Comparison of ENCODE assay signal across 8 cellular contexts in the genomic region with DNA sequence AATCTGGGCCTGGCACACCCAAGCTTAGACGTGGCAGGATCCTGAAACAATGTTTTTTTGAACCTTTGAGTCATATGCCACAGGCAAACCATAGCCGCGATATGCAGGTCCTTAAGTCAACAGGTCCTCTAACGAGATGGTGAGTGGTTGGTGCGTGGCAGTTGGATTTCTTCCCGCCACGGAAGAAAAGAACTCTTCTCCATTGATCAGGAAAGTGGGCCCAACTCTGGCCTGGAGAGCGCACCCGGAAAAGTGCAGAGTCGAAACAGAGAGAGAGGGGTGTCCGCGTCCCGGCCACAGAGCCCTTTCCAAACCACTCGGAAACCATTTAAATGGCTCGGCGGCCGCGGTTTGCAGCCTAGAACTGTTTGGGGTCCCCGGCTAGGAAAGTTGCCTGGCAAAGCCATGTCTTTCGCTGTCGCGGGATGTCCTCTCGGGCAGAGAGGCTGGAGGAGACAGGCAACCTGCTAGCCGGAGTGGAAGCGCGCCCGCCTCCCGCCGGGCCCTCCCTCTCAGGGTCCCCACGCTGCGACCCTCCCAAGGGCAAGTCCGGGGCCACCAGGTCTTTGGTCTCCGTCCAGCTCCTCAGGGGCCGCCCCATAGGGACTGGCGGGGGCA. TPM values are rescaled to one million over a fixed set of nuclear protein-coding genes. Genes with fewer than 3 reads are reported as not detected.
DNase-seq lines count a peak whose midpoint lies in the region; ATAC-seq and TF ChIP-seq lines count a peak whose summit lies in the region.

No MANE protein-coding gene starts in this region.

- H4K20me1 ChIP-seq in BLaER1 (no peaks in the 10 kb centered on the region), MM.1S (ENCODE audit: insufficient read depth, low read length) (no peaks in the 10 kb centered on the region)

- H3K9ac ChIP-seq in BLaER1: peak overlapping the region; percentile 79
- H3K9ac ChIP-seq in MM.1S (ENCODE audit: low read length): peak overlapping the region; percentile 96
- peak overlapping the region in 1 of 5 donors; percentile 30 for H3K9ac ChIP-seq in subcutaneous abdominal adipose tissue (ENCODE audit: low read length in 5 of 5)

- no peak for DNase-seq in MM.1S
- DNase-seq in breast epithelium (ENCODE audit: low spot score in 2 of 2): peak; percentile 25 to 53
- DNase-seq in left lobe of liver (ENCODE audit: low spot score): no peak
- DNase-seq in GM19238 (ENCODE audit: insufficient read length, low spot score): no peak
- DNase-seq in NCI-H128 (lab: John Stamatoyannopoulos, UW; ENCODE audit: unreplicated experiment): no peak

- H3K27me3 ChIP-seq in BLaER1 (peaks cover 12% of the 10 kb centered on the region), MM.1S (replicated peaks; ENCODE audit: insufficient read depth, low read length) (no peaks in the 10 kb centered on the region), breast epithelium (no peaks in the 10 kb centered on the region), subcutaneous abdominal adipose tissue (ENCODE audit: control insufficient read depth in 5 of 5, insufficient read depth in 4 of 5, low read length in 5 of 5) (peaks cover 7 to 20% (median 10%) of the 10 kb centered on the region in 5 donors)

- no peaks in the 10 kb centered on the region for H3K9me3 ChIP-seq in BLaER1
- no peaks in the 10 kb centered on the region for H3K9me3 ChIP-seq in MM.1S (replicated peaks; ENCODE audit: insufficient read depth, low read length)
- no peaks in the 10 kb centered on the region for H3K9me3 ChIP-seq in breast epithelium
- no peaks in the 10 kb centered on the region for H3K9me3 ChIP-seq in subcutaneous abdominal adipose tissue (ENCODE audit: control insufficient read depth in 5 of 5, low read length in 5 of 5)

- H3F3A ChIP-seq in MM.1S (ENCODE audit: insufficient read depth, low read length): peaks cover 16% of the 10 kb centered on the region; the same call in 1 of the 2 replicates

- peak; percentile 2 for ATAC-seq in GM19351 (IDR thresholded peaks at IDR 0.05; ENCODE audit: unreplicated experiment)
- ATAC-seq in left lobe of liver: peak; percentile 17

- no peaks in the 10 kb centered on the region for H3K36me3 ChIP-seq in BLaER1
- no peaks in the 10 kb centered on the region for H3K36me3 ChIP-seq in MM.1S (replicated peaks; ENCODE audit: insufficient read depth, low read length)
- no peaks in the 10 kb centered on the region for H3K36me3 ChIP-seq in breast epithelium
- no peaks in the 10 kb centered on the region for H3K36me3 ChIP-seq in subcutaneous abdominal adipose tissue (ENCODE audit: control insufficient read depth in 5 of 5, insufficient read depth in 5 of 5, low read length in 5 of 5)

- H2AFZ ChIP-seq in MM.1S (ENCODE audit: low read length): peak overlapping the region; percentile 74; the same call in 1 of the 2 replicates

- H3K9me2 ChIP-seq in MM.1S (replicated peaks; ENCODE audit: insufficient read depth, low read length): no peaks in the 10 kb centered on the region

- H3K4me1 ChIP-seq in BLaER1: peaks cover 46% of the 10 kb centered on the region
- peaks cover 14% of the 10 kb centered on the region for H3K4me1 ChIP-seq in MM.1S (ENCODE audit: low read length)
- H3K4me1 ChIP-seq in breast epithelium: no peaks in the 10 kb centered on the region
- peaks cover 0 to 21% (median 16%) of the 10 kb centered on the region in 5 donors for H3K4me1 ChIP-seq in subcutaneous abdominal adipose tissue (ENCODE audit: control insufficient read depth in 5 of 5, insufficient read depth in 5 of 5, low read length in 5 of 5)

- H3K4me2 ChIP-seq in BLaER1 (peak overlapping the region; percentile 97), MM.1S (ENCODE audit: low read depth, low read length) (peak overlapping the region; percentile 91)

- peak overlapping the region; percentile 89 for H3K27ac ChIP-seq in BLaER1
- H3K27ac ChIP-seq in MM.1S (ENCODE audit: low read length): peak overlapping the region; percentile 100
- H3K27ac ChIP-seq in breast epithelium: peak overlapping the region; percentile 93 to 97
- H3K27ac ChIP-seq in subcutaneous abdominal adipose tissue (ENCODE audit: low read depth, low read length): no peak overlapping the region

- H3K4me3 ChIP-seq in BLaER1 (peak overlapping the region; percentile 83), MM.1S (ENCODE audit: low read length) (peak overlapping the region; percentile 84), breast epithelium (peak overlapping the region; percentile 43 to 73 (median 70)), subcutaneous abdominal adipose tissue (ENCODE audit: low read depth in 1 of 5, low read length in 5 of 5) (peak overlapping the region in 4 of 5 donors; percentile 35 to 73 (median 61))

- H3K79me2 ChIP-seq in MM.1S (ENCODE audit: low read length): peaks cover 52% of the 10 kb centered on the region

- no peak for TF ChIP-seq CTCF in MM.1S (IDR thresholded peaks at IDR 0.05; ENCODE audit: low read length)
- TF ChIP-seq CTCF in breast epithelium (IDR thresholded peaks at IDR 0.05): no peak

- no peak for TF ChIP-seq POLR2A in breast epithelium (IDR thresholded peaks at IDR 0.05)

- intact Hi-C loops in breast epithelium (cut with DNase I; ENCODE audit: low total_unique reads): no loop called here

RNA-seq across cellular contexts. Expression of gene GALNT3, which starts 0.8 kb away (rescaled TPM):
- total RNA-seq in breast epithelium (10 to 100 TPM in 2 of 3 donors, 1 to 10 TPM in 1; 2.4 to 58.5 (median 36.7) TPM), left lobe of liver (1.1 TPM)

Comparison
In these comparisons a context has a peak if more than half of its experiments do, and no peak if none do; other contexts are left out.
1. DNase-seq: peak in breast epithelium (2 of 2); none in MM.1S (single experiment), left lobe of liver (single experiment), GM19238 (single experiment) and NCI-H128 (single experiment).
2. Peak in every context shown above with its lines, with median percentiles within 50 percentile points of each other: H3K4me3 ChIP-seq.